16 cellular contexts compared by ENCODE assay signal in the genomic region with DNA sequence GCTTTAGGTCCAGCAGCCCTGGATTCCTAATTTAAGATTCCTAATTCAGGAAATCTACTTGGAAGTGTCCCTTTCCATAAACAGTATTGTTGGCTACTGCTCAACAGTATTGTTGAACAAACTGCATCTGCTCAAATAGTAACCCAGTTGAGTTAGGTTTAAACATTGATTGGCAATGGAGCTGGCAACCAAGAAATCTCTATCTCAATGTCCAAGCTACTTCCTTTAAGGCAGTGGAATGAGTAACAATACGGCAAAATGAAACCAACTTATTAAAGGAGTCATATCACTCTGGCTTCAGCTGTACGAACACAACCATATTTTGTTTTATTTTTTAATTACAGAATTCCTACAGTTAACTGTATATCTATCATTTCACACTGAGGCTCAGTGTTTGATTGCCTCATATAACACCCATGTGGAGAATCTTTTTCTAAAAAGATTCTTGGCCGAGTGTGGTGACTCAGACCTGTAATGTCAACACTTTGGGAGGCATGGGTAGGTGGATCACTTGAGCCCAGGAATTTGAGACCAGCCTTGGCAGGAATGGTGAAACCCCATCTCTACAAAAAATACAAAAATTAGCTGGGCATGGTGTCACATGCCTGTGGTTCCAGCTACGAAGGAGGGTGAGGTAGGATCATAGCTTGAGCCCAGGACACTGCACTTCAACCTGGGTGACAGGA.
DNase-seq lines count a peak whose midpoint lies in the region; ATAC-seq and TF ChIP-seq lines count a peak whose summit lies in the region.
"Had no signal": no experiment of that assay in that cellular context is flagged by ENCODE, and none has a peak within 500 bp of the region (broad histone marks: within the 10 kb centered on the region; RNA-seq: fewer than 3 reads in every experiment).

No MANE protein-coding gene starts in this region.

- H3K9ac ChIP-seq in IMR-90 (ENCODE audit: low read depth, low read length), result no peak overlapping the region

- peak overlapping the region; percentile 51 for H3K27ac Mint-ChIP-seq in chondrocyte (ENCODE audit: unreplicated experiment)
- H3K27ac Mint-ChIP-seq in activated CD4-positive, alpha-beta memory T cell treated with anti-CD3 and anti-CD28 coated beads for 36 hours, result no peak overlapping the region
- H3K27ac Mint-ChIP-seq: activated CD8-positive, alpha-beta memory T cell treated with anti-CD3 and anti-CD28 coated beads, Interleukin-2, amount 10 ng/mL, durations not matched to agents 7 days and 5 days; activated naive CD4-positive, alpha-beta T cell treated with anti-CD3 and anti-CD28 coated beads, Interleukin-2, amount 10 ng/mL, durations not matched to agents 7 days and 5 days had no signal

- intact Hi-C loops in IMR-90 (cut with micrococcal nuclease), result no loop called here
- intact Hi-C loops in right lobe of liver (cut with DNase I), result no loop called here
- intact Hi-C loops in activated CD4-positive, alpha-beta memory T cell treated with anti-CD3 and anti-CD28 coated beads for 36 hours (cut with micrococcal nuclease), result no loop called here

- no peaks in the 10 kb centered on the region for H3K9me3 ChIP-seq in IMR-90 (ENCODE audit: control insufficient read depth, insufficient read depth, low read length)
- no peaks in the 10 kb centered on the region for H3K9me3 ChIP-seq in right lobe of liver
- H3K9me3 ChIP-seq: psoas muscle, upper lobe of left lung had no signal

- H3K27ac ChIP-seq in IMR-90 (ENCODE audit: insufficient read depth, low read length) (no peak overlapping the region), right lobe of liver (no peak overlapping the region)
- H3K27ac ChIP-seq: psoas muscle, upper lobe of left lung, WERI-Rb-1 had no signal

- ATAC-seq in IMR-90 (ENCODE audit: low read depth) (peak; percentile 92), right lobe of liver (peak; percentile 39 to 73 (median 58)), GM18517 (IDR thresholded peaks at IDR 0.05; ENCODE audit: unreplicated experiment) (no peak), HG02610 (IDR thresholded peaks at IDR 0.05; ENCODE audit: unreplicated experiment) (no peak)
- ATAC-seq: activated CD8-positive, alpha-beta memory T cell treated with anti-CD3 and anti-CD28 coated beads, Interleukin-2, amount 10 ng/mL, durations not matched to agents 7 days and 5 days; psoas muscle had no signal

- no peaks in the 10 kb centered on the region for H3K4me1 ChIP-seq in IMR-90 (ENCODE audit: control insufficient read depth, insufficient read depth, low read length)
- H3K4me1 ChIP-seq in right lobe of liver, result no peaks in the 10 kb centered on the region
- H3K4me1 ChIP-seq: psoas muscle, upper lobe of left lung had no signal

- H3K27me3 ChIP-seq in IMR-90 (ENCODE audit: control insufficient read depth, insufficient read depth, low read length), result no peaks in the 10 kb centered on the region
- no peaks in the 10 kb centered on the region for H3K27me3 ChIP-seq in right lobe of liver
- H3K27me3 ChIP-seq: upper lobe of left lung had no signal

- no peak overlapping the region for H3K18ac ChIP-seq in IMR-90 (ENCODE audit: low read depth, low read length)

- H3K4ac ChIP-seq in IMR-90 (ENCODE audit: low read depth, low read length), result no peak overlapping the region

- POLR2A ChIA-PET in IMR-90 (lab: Charles Lee; ENCODE audit: unreplicated experiment), result no interaction called here
- POLR2A ChIA-PET in activated CD4-positive, alpha-beta memory T cell treated with anti-CD3 and anti-CD28 coated beads for 36 hours (lab: Charles Lee), result no interaction called here

- DNase-seq in AG20443 (ENCODE audit: low spot score) (peak; percentile 9), IMR-90 (peak; percentile 65), chondrocyte (ENCODE audit: low spot score) (no peak), right lobe of liver (no peak), activated T-cell treated with anti-CD3 and anti-CD28 coated beads for 4 hours (no peak)
- DNase-seq in activated CD4-positive, alpha-beta memory T cell treated with anti-CD3 and anti-CD28 coated beads for 36 hours, result no peak
- DNase-seq: activated CD8-positive, alpha-beta memory T cell treated with anti-CD3 and anti-CD28 coated beads, Interleukin-2, amount 10 ng/mL, durations not matched to agents 7 days and 5 days; activated naive CD4-positive, alpha-beta T cell treated with anti-CD3 and anti-CD28 coated beads, Interleukin-2, amount 10 ng/mL, durations not matched to agents 7 days and 5 days; foreskin melanocyte; NCI-H2081; psoas muscle; stimulated activated CD4-positive, alpha-beta T cell treated with anti-CD3 and anti-CD28 coated beads, Interleukin-2, amount 100 ng/mL, for 24 hours; upper lobe of left lung; WERI-Rb-1 had no signal

- H2BK5ac ChIP-seq in IMR-90 (ENCODE audit: low read depth, low read length, poor library complexity, severe bottlenecking), result no peak overlapping the region

- no CpG with 5 or more reads among the region's 4 CpGs for WGBS in IMR-90 (ENCODE audit: extremely low coverage in 2 of 2, insufficient read length in 1 of 2), 2 experiments
- WGBS in right lobe of liver (ENCODE audit: insufficient coverage, low coverage, low lambda C conversion rate, missing lambda C conversion rate), result 44% methylated on average over 3 of the region's 4 CpGs

- no peak overlapping the region for H4K91ac ChIP-seq in IMR-90 (ENCODE audit: insufficient read depth, low read depth, low read length)

- in situ Hi-C loops in IMR-90 (cut with MboI; ENCODE audit: low sequenced_read_pairs), result no loop called here

- TF ChIP-seq RAD21 in IMR-90 (IDR thresholded peaks at IDR 0.05; ENCODE audit: low read length), result no peak

- no peak overlapping the region for H3K4me2 ChIP-seq in IMR-90 (ENCODE audit: low read depth, low read length)

- H3K9me3 Mint-ChIP-seq in chondrocyte (ENCODE audit: low read depth), result no peaks in the 10 kb centered on the region
- no peaks in the 10 kb centered on the region for H3K9me3 Mint-ChIP-seq in activated CD4-positive, alpha-beta memory T cell treated with anti-CD3 and anti-CD28 coated beads for 36 hours
- H3K9me3 Mint-ChIP-seq: activated naive CD4-positive, alpha-beta T cell treated with anti-CD3 and anti-CD28 coated beads, Interleukin-2, amount 10 ng/mL, durations not matched to agents 7 days and 5 days had no signal

- H3K79me1 ChIP-seq in IMR-90 (ENCODE audit: low read depth in 1 of 2, low read length in 2 of 2), result no peaks in the 10 kb centered on the region

- dilution Hi-C loops in IMR-90 (cut with HindIII; ENCODE audit: low sequenced_read_pairs, unreplicated experiment), result no loop called here

- no peak for TF ChIP-seq CTCF in IMR-90 (conservative IDR thresholded peaks at IDR 0.05; ENCODE audit: low read depth, low read length)
- TF ChIP-seq CTCF in chondrocyte (IDR thresholded peaks at IDR 0.05), result no peak
- no peak for TF ChIP-seq CTCF in right lobe of liver (IDR thresholded peaks at IDR 0.05)

- no TSS peak for BruUV-seq in IMR-90 (replicated peaks; lab: Mats Ljungman, UMichigan)

- no peaks in the 10 kb centered on the region for H3K9me1 ChIP-seq in IMR-90 (ENCODE audit: insufficient read depth, low read length)

- H3K56ac ChIP-seq in IMR-90 (ENCODE audit: extremely low read depth, insufficient read depth, low read length), result no peak overlapping the region

- H2BK120ac ChIP-seq in IMR-90 (ENCODE audit: low read depth, low read length), result no peak overlapping the region

- no peaks in the 10 kb centered on the region for H4K20me1 ChIP-seq in IMR-90 (ENCODE audit: insufficient read depth, low read length)

- H4K5ac ChIP-seq in IMR-90 (ENCODE audit: low read depth, low read length), result no peak overlapping the region

- no peaks in the 10 kb centered on the region for H3K36me3 Mint-ChIP-seq in chondrocyte (ENCODE audit: low read depth)
- H3K36me3 Mint-ChIP-seq in activated CD4-positive, alpha-beta memory T cell treated with anti-CD3 and anti-CD28 coated beads for 36 hours, result peaks cover 16% of the 10 kb centered on the region

- no peak overlapping the region for H3K14ac ChIP-seq in IMR-90 (replicated peaks; ENCODE audit: low read depth, low read length)

- H2BK20ac ChIP-seq in IMR-90 (ENCODE audit: low read depth, low read length), result no peak overlapping the region

- H3K36me3 ChIP-seq in IMR-90 (ENCODE audit: control insufficient read depth, insufficient read depth, low read length) (no peaks in the 10 kb centered on the region), right lobe of liver (no peaks in the 10 kb centered on the region)
- H3K36me3 ChIP-seq: upper lobe of left lung, WERI-Rb-1 had no signal

- no peak overlapping the region for H3K4me3 Mint-ChIP-seq in chondrocyte (ENCODE audit: unreplicated experiment)
- H3K4me3 Mint-ChIP-seq in activated CD4-positive, alpha-beta memory T cell treated with anti-CD3 and anti-CD28 coated beads for 36 hours, result no peak overlapping the region
- H3K4me3 Mint-ChIP-seq: activated CD8-positive, alpha-beta memory T cell treated with anti-CD3 and anti-CD28 coated beads, Interleukin-2, amount 10 ng/mL, durations not matched to agents 7 days and 5 days; activated naive CD4-positive, alpha-beta T cell treated with anti-CD3 and anti-CD28 coated beads, Interleukin-2, amount 10 ng/mL, durations not matched to agents 7 days and 5 days had no signal

- TF ChIP-seq POLR2A in IMR-90 (IDR thresholded peaks at IDR 0.05; ENCODE audit: low read depth, low read length), result no peak
- no peak for TF ChIP-seq POLR2A in right lobe of liver (IDR thresholded peaks at IDR 0.05)

- no peak overlapping the region for H2AK9ac ChIP-seq in IMR-90 (replicated peaks; ENCODE audit: low read depth, low read length, poor library complexity)

- H3K4me1 Mint-ChIP-seq in chondrocyte (ENCODE audit: low read depth), result peaks cover 26% of the 10 kb centered on the region
- H3K4me1 Mint-ChIP-seq in activated CD4-positive, alpha-beta memory T cell treated with anti-CD3 and anti-CD28 coated beads for 36 hours (ENCODE audit: low read depth), result no peaks in the 10 kb centered on the region
- H3K4me1 Mint-ChIP-seq: activated CD8-positive, alpha-beta memory T cell treated with anti-CD3 and anti-CD28 coated beads, Interleukin-2, amount 10 ng/mL, durations not matched to agents 7 days and 5 days; activated naive CD4-positive, alpha-beta T cell treated with anti-CD3 and anti-CD28 coated beads, Interleukin-2, amount 10 ng/mL, durations not matched to agents 7 days and 5 days had no signal

- H2AFZ ChIP-seq in IMR-90 (replicated peaks; ENCODE audit: low read length, poor library complexity), result no peak overlapping the region

- CTCF ChIA-PET in IMR-90 (lab: Yijun Ruan, JAX), result interaction anchor here (1.1 kb wide), 1 partner anchor 11 kb away, joined by 3 read pairs; no protein-coding TSS in a partner anchor
- CTCF ChIA-PET in activated CD4-positive, alpha-beta memory T cell treated with anti-CD3 and anti-CD28 coated beads for 36 hours (lab: Charles Lee), result no interaction called here

- H2AK5ac ChIP-seq in IMR-90 (ENCODE audit: low read depth, low read length), result no peak overlapping the region

- no peak overlapping the region for H4K8ac ChIP-seq in IMR-90 (ENCODE audit: low read depth in 2 of 2, low read length in 2 of 2)

- H3K27me3 Mint-ChIP-seq in chondrocyte (ENCODE audit: low read depth), result no peaks in the 10 kb centered on the region
- H3K27me3 Mint-ChIP-seq in activated CD4-positive, alpha-beta memory T cell treated with anti-CD3 and anti-CD28 coated beads for 36 hours, result no peaks in the 10 kb centered on the region
- H3K27me3 Mint-ChIP-seq: activated CD8-positive, alpha-beta memory T cell treated with anti-CD3 and anti-CD28 coated beads, Interleukin-2, amount 10 ng/mL, durations not matched to agents 7 days and 5 days; activated naive CD4-positive, alpha-beta T cell treated with anti-CD3 and anti-CD28 coated beads, Interleukin-2, amount 10 ng/mL, durations not matched to agents 7 days and 5 days had no signal

- no peak overlapping the region for H3K4me3 ChIP-seq in IMR-90 (ENCODE audit: insufficient read depth, low read depth, low read length)
- no peak overlapping the region for H3K4me3 ChIP-seq in right lobe of liver
- H3K4me3 ChIP-seq: psoas muscle, upper lobe of left lung had no signal

- no peak overlapping the region for H3K23ac ChIP-seq in IMR-90 (ENCODE audit: low read depth, low read length)

- H2BK15ac ChIP-seq in IMR-90 (ENCODE audit: low read depth, low read length), result no peak overlapping the region

Comparison
In these comparisons a context has a peak if more than half of its experiments do, and no peak if none do; other contexts are left out.
1. DNase-seq: peak in AG20443 (single experiment) and IMR-90 (single experiment); none in chondrocyte (single experiment), right lobe of liver (0 of 3), activated T-cell treated with anti-CD3 and anti-CD28 coated beads for 4 hours (single experiment) and activated CD4-positive, alpha-beta memory T cell treated with anti-CD3 and anti-CD28 coated beads for 36 hours (single experiment).
2. ATAC-seq: peak in IMR-90 (single experiment) and right lobe of liver (4 of 4); none in GM18517 (single experiment) and HG02610 (single experiment).